ENCODE assay signal across 19 cellular contexts in the genomic region with DNA sequence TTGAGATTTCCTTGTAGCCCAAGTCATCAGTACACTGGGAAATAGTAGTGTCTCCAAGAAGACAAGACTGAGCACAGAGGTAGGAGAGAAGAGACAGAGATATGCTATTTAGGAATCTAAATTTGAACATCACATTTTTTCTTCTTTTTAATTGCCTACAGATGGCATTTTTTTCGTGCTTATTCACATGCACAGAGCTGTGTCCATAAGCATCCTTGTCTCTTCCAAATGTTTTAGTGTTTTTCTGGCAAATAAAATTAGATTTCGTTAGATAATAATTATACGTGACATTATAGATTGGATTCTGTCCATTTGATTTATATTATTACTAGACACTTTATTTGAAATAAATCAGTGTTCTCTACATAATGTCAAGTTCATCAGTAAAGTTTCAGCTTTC.
"Had no signal": no experiment of that assay in that cellular context is flagged by ENCODE, and none has a peak within 500 bp of the region (broad histone marks: within the 10 kb centered on the region; RNA-seq: fewer than 3 reads in every experiment).

No MANE protein-coding gene starts in this region.

- H3K27ac Mint-ChIP-seq: endodermal cell; naive thymus-derived CD8-positive, alpha-beta T cell; type B pancreatic cell had no signal

- H3K36me3 Mint-ChIP-seq: naive thymus-derived CD8-positive, alpha-beta T cell; type B pancreatic cell had no signal

- H3K9me3 ChIP-seq: colonic mucosa, gastroesophageal sphincter, neutrophil, psoas muscle, right lobe of liver, stomach had no signal

- H3K4me1 ChIP-seq: colonic mucosa, gastroesophageal sphincter, psoas muscle, right lobe of liver, stomach had no signal

- ATAC-seq: gastroesophageal sphincter; left lobe of liver; naive thymus-derived CD8-positive, alpha-beta T cell; psoas muscle; right lobe of liver had no signal

- H3K4me1 Mint-ChIP-seq: endodermal cell had no signal

- H3K9me3 Mint-ChIP-seq: endodermal cell, type B pancreatic cell had no signal

- H3K27me3 Mint-ChIP-seq: naive thymus-derived CD8-positive, alpha-beta T cell; type B pancreatic cell had no signal

- H3K36me3 ChIP-seq: colonic mucosa, gastroesophageal sphincter, neutrophil, right lobe of liver, stomach had no signal

- DNase-seq: colonic mucosa; effector CD4-positive, alpha-beta T cell; endodermal cell; erythroblast; glutamatergic neuron; kidney glomerular epithelial cell; mammary epithelial cell; naive thymus-derived CD8-positive, alpha-beta T cell; psoas muscle; retina; right lobe of liver; stimulated activated CD4-positive, alpha-beta T cell treated with anti-CD3 and anti-CD28 coated beads, Interleukin-4, amount 100 ng/mL, for 24 hours; stimulated activated naive CD4-positive, alpha-beta T cell; stomach; substantia nigra had no signal

- H3K27me3 ChIP-seq: colonic mucosa, gastroesophageal sphincter, neutrophil, stomach had no signal

- H3K4me3 ChIP-seq: colonic mucosa, gastroesophageal sphincter, psoas muscle, right lobe of liver, stomach had no signal

- H3K4me3 Mint-ChIP-seq: endodermal cell; naive thymus-derived CD8-positive, alpha-beta T cell; type B pancreatic cell had no signal

- H3K27ac ChIP-seq: colonic mucosa, gastroesophageal sphincter, neutrophil, psoas muscle, right lobe of liver, stomach had no signal
